ENCODE assay signal across 9 cellular contexts in genomic region chr10:28587970-28588290, GRCh38. TPM values are rescaled to one million over a fixed set of nuclear protein-coding genes. Genes with fewer than 3 reads are reported as not detected.
DNase-seq lines count a peak whose midpoint lies in the region; TF ChIP-seq lines count a peak whose summit lies in the region.
"Had no signal": no experiment of that assay in that cellular context is flagged by ENCODE, and none has a peak within 500 bp of the region (broad histone marks: within the 10 kb centered on the region; RNA-seq: fewer than 3 reads in every experiment).

No MANE protein-coding gene starts in this region.

- DNase-seq in CD1c-positive myeloid dendritic cell (ENCODE audit: extremely low spot score): peak; percentile 64
- peak; percentile 44 for DNase-seq in SK-MEL-5 (ENCODE audit: low read depth, low spot score)
- peak; percentile 76 for DNase-seq in fibroblast of mammary gland (ENCODE audit: low read depth)
- no peak for DNase-seq in osteocyte (ENCODE audit: extremely low spot score, unreplicated experiment)
- DNase-seq in LoVo (ENCODE audit: low spot score): no peak
- no peak for DNase-seq in SW480 (ENCODE audit: low spot score)
- DNase-seq in posterior vena cava (ENCODE audit: low spot score): no peak
- no peak for DNase-seq in NOMO-1 treated with dmso at 0.1 percent for 144 hours (lab: John Stamatoyannopoulos, UW; ENCODE audit: unreplicated experiment)
- DNase-seq: activated naive CD4-positive, alpha-beta T cell treated with Interleukin-2 at 50 U/mL for 16 hours had no signal

- H3K9me3 Mint-ChIP-seq in osteocyte (ENCODE audit: unreplicated experiment): no peaks in the 10 kb centered on the region

- peaks cover 50% of the 10 kb centered on the region for H3K36me3 Mint-ChIP-seq in osteocyte (ENCODE audit: unreplicated experiment)

- H3K27ac Mint-ChIP-seq in osteocyte (ENCODE audit: unreplicated experiment): peak overlapping the region; percentile 65

- H3K27me3 Mint-ChIP-seq in osteocyte (ENCODE audit: unreplicated experiment): no peaks in the 10 kb centered on the region

- no peak overlapping the region for H3K4me3 ChIP-seq in fibroblast of mammary gland (ENCODE audit: control insufficient read depth, low read depth, low read length)

- TF ChIP-seq CTCF in fibroblast of mammary gland (conservative IDR thresholded peaks at IDR 0.05; ENCODE audit: control insufficient read depth, insufficient read depth, low read depth, low read length) (peak; percentile 37), osteocyte (IDR thresholded peaks at IDR 0.05) (no peak)

- H3K4me3 Mint-ChIP-seq in osteocyte (ENCODE audit: unreplicated experiment): no peak overlapping the region

- intact Hi-C loops in posterior vena cava (cut with DNase I): no loop called here

- H3K4me1 Mint-ChIP-seq in osteocyte (ENCODE audit: unreplicated experiment): peaks cover 24% of the 10 kb centered on the region

- in situ Hi-C loops in SK-MEL-5 (cut with HindIII; ENCODE audit: low pct_unique_long_range_greater_than_20kb, low sequenced_read_pairs): loop anchor here (25.0 kb wide), 1 partner anchor 151 kb away; no protein-coding TSS in a partner anchor

RNA-seq across cellular contexts. Expression of gene WAC, which starts 55.0 kb away (rescaled TPM):
- total RNA-seq in SK-MEL-5 (2014; rRNA removed; shearing (Covaris generic)): 58.6 and 63.7 TPM in 2 replicates
- polyA plus RNA-seq in SK-MEL-5 (2015; cell fraction: cytosol; rRNA removed): 54.0 and 83.8 TPM in 2 replicates
- polyA plus RNA-seq in SK-MEL-5 (2015; cell fraction: nucleus; rRNA removed): 69.6 and 105 TPM in 2 replicates
- total RNA-seq in osteocyte (110 and 122 TPM in 2 replicates), posterior vena cava (100 to 1,000 TPM; 101 to 124 TPM)

Comparison
In these comparisons a context has a peak if more than half of its experiments do, and no peak if none do; other contexts are left out.
1. DNase-seq: peak in CD1c-positive myeloid dendritic cell (single experiment), SK-MEL-5 (single experiment) and fibroblast of mammary gland (single experiment); none in osteocyte (single experiment), LoVo (single experiment), SW480 (single experiment), posterior vena cava (single experiment) and NOMO-1 treated with dmso at 0.1 percent for 144 hours (single experiment).